ENCODE assay signal across 10 cellular contexts in the genomic region with DNA sequence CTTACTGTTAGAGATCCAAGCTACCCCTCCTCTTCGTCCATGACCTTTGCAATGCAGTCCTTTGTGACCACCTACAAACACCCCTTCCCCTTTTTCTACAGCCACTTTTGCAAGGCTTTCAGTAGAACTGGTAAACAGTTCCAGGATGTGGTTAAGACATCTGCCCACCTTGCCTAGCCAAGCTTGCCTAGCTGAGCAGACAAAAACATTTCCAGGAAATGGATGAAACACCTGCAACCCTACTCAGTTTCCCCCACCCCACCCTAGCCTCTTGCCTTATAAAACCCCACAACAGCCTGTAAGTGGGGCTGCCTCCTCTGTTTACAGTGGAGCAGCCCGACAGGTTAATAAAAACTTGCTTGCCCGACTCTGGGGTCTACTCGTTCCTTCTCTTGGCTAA.
A peak's percentile ranks its signal among the peaks of the same experiment; 100 is the strongest.
DNase-seq lines count a peak whose midpoint lies in the region; ATAC-seq and TF ChIP-seq lines count a peak whose summit lies in the region.
"Had no signal": no experiment of that assay in that cellular context is flagged by ENCODE, and none has a peak within 500 bp of the region (broad histone marks: within the 10 kb centered on the region; RNA-seq: fewer than 3 reads in every experiment).

No MANE protein-coding gene starts in this region.

- DNase-seq in CD8-positive, alpha-beta memory T cell, result peak in 1 of 5 donors; percentile 37
- peak; percentile 0 for DNase-seq in activated T-helper 9 cell treated with anti-CD3 and anti-CD28 coated beads, Interleukin-2, amount 50 U/mL, for 16 hours (ENCODE audit: low read depth)
- DNase-seq in tibial artery, result no peak
- no peak for DNase-seq in SIG-M5 (lab: John Stamatoyannopoulos, UW)
- DNase-seq: NCI-H2029 treated with DMSO at 0.1 percent for 48 hours; stimulated activated CD8-positive, alpha-beta memory T cell treated with anti-CD3 and anti-CD28 coated beads, Interleukin-4, amount 100 ng/mL, for 48 hours had no signal

- no peak for TF ChIP-seq CTCF in tibial artery (IDR thresholded peaks at IDR 0.05)

- peak; percentile 68 for ATAC-seq in GM19351 (IDR thresholded peaks at IDR 0.05; ENCODE audit: unreplicated experiment)
- peak; percentile 85 for ATAC-seq in HG03354 (IDR thresholded peaks at IDR 0.05; ENCODE audit: poor library complexity, severe bottlenecking, unreplicated experiment)
- no peak for ATAC-seq in GM21360 (IDR thresholded peaks at IDR 0.05; ENCODE audit: unreplicated experiment)
- ATAC-seq in HG03469 (IDR thresholded peaks at IDR 0.05; ENCODE audit: unreplicated experiment), result no peak

- CTCF ChIA-PET in CD8-positive, alpha-beta memory T cell (lab: Charles Lee), result no interaction called here

- peak overlapping the region in 6 of 7 donors; percentile 2 to 87 (median 73) for H3K4me3 Mint-ChIP-seq in CD8-positive, alpha-beta memory T cell

- H3K9me3 Mint-ChIP-seq in CD8-positive, alpha-beta memory T cell, result peaks cover 2 to 61% (median 7%) of the 10 kb centered on the region in 5 donors

- H3K4me1 Mint-ChIP-seq in CD8-positive, alpha-beta memory T cell, result peaks cover 0 to 36% (median 34%) of the 10 kb centered on the region in 3 donors

- H3K27ac Mint-ChIP-seq in CD8-positive, alpha-beta memory T cell, result peak overlapping the region in 7 of 8 donors; percentile 15 to 97 (median 68)

- intact Hi-C loops in tibial artery (cut with DNase I; ENCODE audit: low total_unique reads), result no loop called here

- peaks cover 3 to 14% (median 9%) of the 10 kb centered on the region in 3 donors for H3K36me3 Mint-ChIP-seq in CD8-positive, alpha-beta memory T cell

- peaks cover 19% of the 10 kb centered on the region for H3K9me3 ChIP-seq in CD8-positive, alpha-beta memory T cell (ENCODE audit: low read length)
- peaks cover 0 to 3% (median 0%) of the 10 kb centered on the region in 3 donors for H3K9me3 ChIP-seq in tibial artery

- peak overlapping the region; percentile 34 for H3K4me3 ChIP-seq in CD8-positive, alpha-beta memory T cell (ENCODE audit: low read length)
- H3K4me3 ChIP-seq in tibial artery, result no peak overlapping the region

- H3K27me3 ChIP-seq in CD8-positive, alpha-beta memory T cell (ENCODE audit: insufficient read depth, low read length, poor library complexity, severe bottlenecking), result no peaks in the 10 kb centered on the region
- no peaks in the 10 kb centered on the region for H3K27me3 ChIP-seq in tibial artery

- no peaks in the 10 kb centered on the region for H3K36me3 ChIP-seq in CD8-positive, alpha-beta memory T cell (ENCODE audit: insufficient read depth, low read length)
- no peaks in the 10 kb centered on the region for H3K36me3 ChIP-seq in tibial artery

- no peak overlapping the region for H3K27ac ChIP-seq in CD8-positive, alpha-beta memory T cell (ENCODE audit: low read depth, low read length)
- no peak overlapping the region for H3K27ac ChIP-seq in tibial artery

- H3K27me3 Mint-ChIP-seq in CD8-positive, alpha-beta memory T cell, result no peaks in the 10 kb centered on the region

- POLR2A ChIA-PET in CD8-positive, alpha-beta memory T cell (lab: Charles Lee), result no interaction called here

- H3K4me1 ChIP-seq in CD8-positive, alpha-beta memory T cell (ENCODE audit: insufficient read depth, low read length), result peaks cover 26% of the 10 kb centered on the region
- H3K4me1 ChIP-seq in tibial artery, result no peaks in the 10 kb centered on the region

Comparison
In these comparisons a context has a peak if more than half of its experiments do, and no peak if none do; other contexts are left out.
1. ATAC-seq: peak in GM19351 (single experiment) and HG03354 (single experiment); none in GM21360 (single experiment) and HG03469 (single experiment).